ENCODE assay signal across 11 cellular contexts in the genomic region with DNA sequence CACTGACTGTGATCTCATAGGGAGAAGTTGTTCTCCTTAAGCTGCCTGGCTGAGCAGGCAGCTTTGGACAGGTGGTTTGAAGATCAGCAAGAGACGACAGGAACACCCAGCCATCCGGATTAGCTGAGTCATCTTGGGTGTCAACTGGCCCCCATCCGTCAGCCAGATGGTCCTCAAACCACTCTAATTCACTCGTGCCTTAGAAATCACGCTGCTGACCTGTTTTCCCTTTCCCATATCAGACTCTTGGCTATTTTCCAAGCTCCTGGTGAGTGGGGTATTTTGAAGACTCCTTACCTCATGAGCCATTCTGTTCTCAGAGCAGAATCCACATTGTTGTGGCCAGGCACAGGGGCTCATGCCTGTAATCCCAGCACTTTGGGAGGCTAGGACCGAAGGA.
A peak's percentile ranks its signal among the peaks of the same experiment; 100 is the strongest.
DNase-seq lines count a peak whose midpoint lies in the region; ATAC-seq, FAIRE-seq and TF ChIP-seq lines count a peak whose summit lies in the region.
"Had no signal": no experiment of that assay in that cellular context is flagged by ENCODE, and none has a peak within 500 bp of the region (broad histone marks: within the 10 kb centered on the region; RNA-seq: fewer than 3 reads in every experiment).

No MANE protein-coding gene starts in this region.

- ATAC-seq in body of pancreas (no peak), HG03565 (IDR thresholded peaks at IDR 0.05; ENCODE audit: unreplicated experiment) (no peak)
- ATAC-seq: left colon, Panc1 had no signal

- no peaks in the 10 kb centered on the region for H3K9me3 ChIP-seq in body of pancreas

- no peak overlapping the region for H3K4me3 ChIP-seq in body of pancreas

- intact Hi-C loops in body of pancreas (cut with DNase I) = no loop called here

- H3K27ac ChIP-seq in body of pancreas = no peak overlapping the region

- no peaks in the 10 kb centered on the region for H3K27me3 ChIP-seq in body of pancreas

- DNase-seq in EL (peak; percentile 5), NCI-H2029 (lab: John Stamatoyannopoulos, UW) (peak; percentile 77), body of pancreas (peak in 3 of 4 donors; percentile 6 to 18 (median 16)), myocyte (ENCODE audit: low read depth) (peak; percentile 79), frontal cortex (ENCODE audit: low spot score in 2 of 2) (no peak)
- no peak for DNase-seq in activated naive CD4-positive, alpha-beta T cell treated with Interleukin-2 at 50 U/mL for 16 hours
- no peak for DNase-seq in activated CD4-positive, alpha-beta T cell treated with anti-CD3 and anti-CD28 coated beads for 4 hours
- DNase-seq: activated CD4-positive, alpha-beta T cell treated with anti-CD3 and anti-CD28 coated beads for 1 hour; left colon had no signal

- peaks cover 0 to under 1% of the 10 kb centered on the region in 2 donors for H3K36me3 ChIP-seq in body of pancreas (replicated peaks in 1 of 2; ENCODE audit: insufficient read depth in 1 of 2, low read depth in 2 of 2)

- no peak for TF ChIP-seq CTCF in body of pancreas (IDR thresholded peaks at IDR 0.05)

- FAIRE-seq in frontal cortex (lab: Jason Lieb, UNC) = no peak

- no peak for TF ChIP-seq POLR2A in body of pancreas (IDR thresholded peaks at IDR 0.05)

- no peaks in the 10 kb centered on the region for H3K4me1 ChIP-seq in body of pancreas

- WGBS in body of pancreas, 2 donors = 69 to 95% methylated on average over 6 of the region's 6 CpGs

Comparison
In these comparisons a context has a peak if more than half of its experiments do, and no peak if none do; other contexts are left out.
1. DNase-seq: peak in EL (single experiment), NCI-H2029 (single experiment), body of pancreas (3 of 4) and myocyte (single experiment); none in activated naive CD4-positive, alpha-beta T cell treated with Interleukin-2 at 50 U/mL for 16 hours (single experiment), frontal cortex (0 of 2) and activated CD4-positive, alpha-beta T cell treated with anti-CD3 and anti-CD28 coated beads for 4 hours (0 of 2).